ENCODE assay signal across 23 cellular contexts in genomic region chr1:39631361-39632331, GRCh38. TPM values are rescaled to one million over a fixed set of nuclear protein-coding genes. Genes with fewer than 3 reads are reported as not detected.
DNase-seq lines count a peak whose midpoint lies in the region; ATAC-seq and TF ChIP-seq lines count a peak whose summit lies in the region.
"Had no signal": no experiment of that assay in that cellular context is flagged by ENCODE, and none has a peak within 500 bp of the region (broad histone marks: within the 10 kb centered on the region; RNA-seq: fewer than 3 reads in every experiment).

No MANE protein-coding gene starts in this region.

- peaks cover 49 to 52% of the 10 kb centered on the region in 2 donors for H3K36me3 ChIP-seq in ascending aorta

- H3K27ac ChIP-seq in ascending aorta, result peak overlapping the region; percentile 96 to 98
- H3K27ac ChIP-seq: skin epidermis, VCaP had no signal

- H3K27me3 ChIP-seq in ascending aorta, result no peaks in the 10 kb centered on the region

- DNase-seq in activated CD4-positive, alpha-beta T cell treated with anti-CD3 and anti-CD28 coated beads, Interleukin-2, amount 10 ng/mL, durations not matched to agents 24 days and 14 days, result no peak
- no peak for DNase-seq in activated CD4-positive, alpha-beta T cell treated with anti-CD3 and anti-CD28 coated beads for 4 hours
- peak; percentile 41 for DNase-seq in GM20000 (ENCODE audit: low spot score)
- no peak for DNase-seq in ascending aorta (ENCODE audit: low spot score in 2 of 2)
- DNase-seq in skeletal muscle cell (ENCODE audit: low read depth), result no peak
- no peak for DNase-seq in NCI-H2196 (lab: John Stamatoyannopoulos, UW; ENCODE audit: unreplicated experiment)
- DNase-seq: activated CD8-positive, alpha-beta memory T cell treated with anti-CD3 and anti-CD28 coated beads, Interleukin-2, amount 50 U/mL, for 4 hours; DMS79 treated with DMSO at 0.1 percent for 48 hours; effector memory CD4-positive, alpha-beta T cell; hippocampal formation; IMR-90; mucosa of descending colon; NCI-H748 treated with DMSO at 0.1 percent for 48 hours; occipital lobe; stimulated activated naive CD4-positive, alpha-beta T cell treated with Interleukin-2 at 50 U/mL for 16 hours had no signal

- H3K4me1 ChIP-seq in ascending aorta, result peaks cover 15 to 24% of the 10 kb centered on the region in 2 donors

- no peaks in the 10 kb centered on the region for H3K9me3 Mint-ChIP-seq in activated CD4-positive, alpha-beta T cell treated with anti-CD3 and anti-CD28 coated beads, Interleukin-2, amount 10 ng/mL, durations not matched to agents 24 days and 14 days
- H3K9me3 Mint-ChIP-seq: CD4-positive, CD25-positive, alpha-beta regulatory T cell; central memory CD8-positive, alpha-beta T cell had no signal

- H3K9me3 ChIP-seq in ascending aorta, result no peaks in the 10 kb centered on the region
- H3K9me3 ChIP-seq: mucosa of descending colon had no signal

- peaks cover 16% of the 10 kb centered on the region for H3K27me3 Mint-ChIP-seq in activated CD4-positive, alpha-beta T cell treated with anti-CD3 and anti-CD28 coated beads, Interleukin-2, amount 10 ng/mL, durations not matched to agents 24 days and 14 days

- intact Hi-C loops in activated CD4-positive, alpha-beta T cell treated with anti-CD3 and anti-CD28 coated beads, Interleukin-2, amount 10 ng/mL, durations not matched to agents 24 days and 14 days (cut with micrococcal nuclease), result no loop called here
- intact Hi-C loops in ascending aorta (cut with DNase I), result loop anchor here (10.0 kb wide), 1 partner anchor 403 kb away; no protein-coding TSS in a partner anchor

- no peaks in the 10 kb centered on the region for H3K36me3 Mint-ChIP-seq in activated CD4-positive, alpha-beta T cell treated with anti-CD3 and anti-CD28 coated beads, Interleukin-2, amount 10 ng/mL, durations not matched to agents 24 days and 14 days (ENCODE audit: low read depth)

- peaks cover 16% of the 10 kb centered on the region for H3K4me1 Mint-ChIP-seq in activated CD4-positive, alpha-beta T cell treated with anti-CD3 and anti-CD28 coated beads, Interleukin-2, amount 10 ng/mL, durations not matched to agents 24 days and 14 days
- H3K4me1 Mint-ChIP-seq: central memory CD8-positive, alpha-beta T cell had no signal

- peak overlapping the region; percentile 46 for H3K27ac Mint-ChIP-seq in activated CD4-positive, alpha-beta T cell treated with anti-CD3 and anti-CD28 coated beads, Interleukin-2, amount 10 ng/mL, durations not matched to agents 24 days and 14 days
- H3K27ac Mint-ChIP-seq: CD4-positive, CD25-positive, alpha-beta regulatory T cell had no signal

- H3K4me3 Mint-ChIP-seq in activated CD4-positive, alpha-beta T cell treated with anti-CD3 and anti-CD28 coated beads, Interleukin-2, amount 10 ng/mL, durations not matched to agents 24 days and 14 days, result no peak overlapping the region
- H3K4me3 Mint-ChIP-seq: CD4-positive, CD25-positive, alpha-beta regulatory T cell; central memory CD8-positive, alpha-beta T cell had no signal

- TF ChIP-seq CTCF in GM20000 (IDR thresholded peaks at IDR 0.05; ENCODE audit: extremely low read depth, missing control alignments) (no peak), ascending aorta (IDR thresholded peaks at IDR 0.05) (no peak)

- H3K4me3 ChIP-seq in ascending aorta (peak overlapping the region in 1 of 2 donors; percentile 83), skeletal muscle cell (ENCODE audit: low read depth, low read length) (peak overlapping the region; percentile 0)
- H3K4me3 ChIP-seq: mucosa of descending colon, skin epidermis had no signal

- no peak for ATAC-seq in GM18498 (IDR thresholded peaks at IDR 0.05; ENCODE audit: unreplicated experiment)
- ATAC-seq in HG02884 (IDR thresholded peaks at IDR 0.05; ENCODE audit: unreplicated experiment), result no peak

RNA-seq across cellular contexts. Expression of gene HEYL, which starts 7.8 kb away (rescaled TPM):
- total RNA-seq in activated CD4-positive, alpha-beta T cell treated with anti-CD3 and anti-CD28 coated beads, Interleukin-2, amount 10 ng/mL, durations not matched to agents 24 days and 14 days, result not detected in 2 replicates
- 34.0 TPM for total RNA-seq in ascending aorta
- total RNA-seq: IMR-90 had no signal

RNA-seq across cellular contexts. Expression of gene NT5C1A, which starts 40.3 kb away (rescaled TPM):
- total RNA-seq in activated CD4-positive, alpha-beta T cell treated with anti-CD3 and anti-CD28 coated beads, Interleukin-2, amount 10 ng/mL, durations not matched to agents 24 days and 14 days, result 0.31 and 0.56 TPM in 2 replicates
- total RNA-seq in ascending aorta, result not detected
- total RNA-seq: A673, IMR-90, kidney epithelial cell had no signal

RNA-seq across cellular contexts. Expression of gene PABPC4, which starts 55.1 kb away (rescaled TPM):
- 337 and 353 TPM in 2 replicates for total RNA-seq in activated CD4-positive, alpha-beta T cell treated with anti-CD3 and anti-CD28 coated beads, Interleukin-2, amount 10 ng/mL, durations not matched to agents 24 days and 14 days
- 175 TPM for total RNA-seq in ascending aorta

RNA-seq across cellular contexts. Expression of gene HPCAL4, which starts 59.6 kb away (rescaled TPM):
- total RNA-seq in activated CD4-positive, alpha-beta T cell treated with anti-CD3 and anti-CD28 coated beads, Interleukin-2, amount 10 ng/mL, durations not matched to agents 24 days and 14 days, result 0.38 and 0.44 TPM in 2 replicates
- not detected for total RNA-seq in ascending aorta
- total RNA-seq: A673, IMR-90 had no signal

Comparison
In these comparisons a context has a peak if more than half of its experiments do, and no peak if none do; other contexts are left out.
1. RNA of gene HEYL, which starts 7.8 kb away (total RNA-seq): 34.0 TPM in ascending aorta (single experiment); not detected in activated CD4-positive, alpha-beta T cell treated with anti-CD3 and anti-CD28 coated beads, Interleukin-2, amount 10 ng/mL, durations not matched to agents 24 days and 14 days; every median in the first group is over 10 times any median in the second.